30 cellular contexts compared by ENCODE assay signal in genomic region chr18:46751882-46752281, GRCh38. TPM values are rescaled to one million over a fixed set of nuclear protein-coding genes. Genes with fewer than 3 reads are reported as not detected.
"Had no signal": no experiment of that assay in that cellular context is flagged by ENCODE, and none has a peak within 500 bp of the region (broad histone marks: within the 10 kb centered on the region; RNA-seq: fewer than 3 reads in every experiment).

No MANE protein-coding gene starts in this region.

- H3K27ac Mint-ChIP-seq: endodermal cell; immature natural killer cell; mesothelial cell of epicardium; naive B cell; natural killer cell treated with Interleukin-12 subunit alpha and Interleukin-12 subunit beta and Interleukin-15 and Interleukin-18, amount 100 ng/mL, for 72 hours; stimulated activated naive CD8-positive, alpha-beta T cell treated with anti-CD3 and anti-CD28 coated beads, Interleukin-15, amount 100 ng/mL, for 72 hours had no signal

- H3K36me3 ChIP-seq: esophagus muscularis mucosa, right lobe of liver, suprapubic skin, transverse colon, upper lobe of right lung, uterus had no signal

- FAIRE-seq: colon, kidney, small intestine had no signal

- H3K27me3 ChIP-seq: uterus had no signal

- H3K9me3 ChIP-seq: esophagus muscularis mucosa, mucosa of descending colon, psoas muscle, right lobe of liver, suprapubic skin, transverse colon, upper lobe of right lung, uterus had no signal

- DNase-seq: dorsolateral prefrontal cortex; effector CD8-positive, alpha-beta T cell; foreskin melanocyte; hypothalamus; immature natural killer cell; kidney; mesenchymal stem cell; mucosa of descending colon; naive B cell; posterior cingulate gyrus; psoas muscle; right lobe of liver; small intestine; stimulated activated CD4-positive, alpha-beta T cell treated with anti-CD3 and anti-CD28 coated beads, Interleukin-15, amount 100 ng/mL, for 24 hours; stimulated activated CD4-positive, alpha-beta T cell treated with anti-CD3 and anti-CD28 coated beads, Interleukin-2, amount 100 ng/mL, for 48 hours; stimulated activated naive CD4-positive, alpha-beta T cell; stimulated activated naive CD8-positive, alpha-beta T cell treated with anti-CD3 and anti-CD28 coated beads, Interleukin-15, amount 100 ng/mL, for 72 hours; transverse colon; upper lobe of right lung; uterus had no signal

- H3K27ac ChIP-seq: dorsolateral prefrontal cortex, esophagus muscularis mucosa, psoas muscle, right lobe of liver, suprapubic skin, transverse colon, upper lobe of right lung, uterus had no signal

- H3K9me3 Mint-ChIP-seq: immature natural killer cell; mesothelial cell of epicardium; natural killer cell treated with Interleukin-12 subunit alpha and Interleukin-12 subunit beta and Interleukin-15 and Interleukin-18, amount 100 ng/mL, for 72 hours; neural crest cell; stimulated activated naive CD8-positive, alpha-beta T cell treated with anti-CD3 and anti-CD28 coated beads, Interleukin-15, amount 100 ng/mL, for 72 hours had no signal

- H3K4me3 ChIP-seq: esophagus muscularis mucosa, lung, mucosa of descending colon, psoas muscle, right lobe of liver, suprapubic skin, transverse colon, upper lobe of right lung, uterus had no signal

- H3K4me3 Mint-ChIP-seq: endodermal cell; immature natural killer cell; mesothelial cell of epicardium; naive B cell; natural killer cell treated with Interleukin-12 subunit alpha and Interleukin-12 subunit beta and Interleukin-15 and Interleukin-18, amount 100 ng/mL, for 72 hours; neural crest cell; stimulated activated naive CD8-positive, alpha-beta T cell treated with anti-CD3 and anti-CD28 coated beads, Interleukin-15, amount 100 ng/mL, for 72 hours had no signal

- H3K36me3 Mint-ChIP-seq: mesothelial cell of epicardium; naive B cell; natural killer cell treated with Interleukin-12 subunit alpha and Interleukin-12 subunit beta and Interleukin-15 and Interleukin-18, amount 100 ng/mL, for 72 hours had no signal

- ATAC-seq: left lobe of liver; mucosa of descending colon; psoas muscle; right lobe of liver; stimulated activated naive CD8-positive, alpha-beta T cell treated with anti-CD3 and anti-CD28 coated beads, Interleukin-15, amount 100 ng/mL, for 72 hours; upper lobe of right lung had no signal

RNA-seq across cellular contexts. Expression of gene ST8SIA5, which starts 5.0 kb away (rescaled TPM):
- total RNA-seq: epithelial cell of proximal tubule, suprapubic skin, upper lobe of right lung had no signal
- polyA plus RNA-seq: immature natural killer cell had no signal
